In the genomic region with DNA sequence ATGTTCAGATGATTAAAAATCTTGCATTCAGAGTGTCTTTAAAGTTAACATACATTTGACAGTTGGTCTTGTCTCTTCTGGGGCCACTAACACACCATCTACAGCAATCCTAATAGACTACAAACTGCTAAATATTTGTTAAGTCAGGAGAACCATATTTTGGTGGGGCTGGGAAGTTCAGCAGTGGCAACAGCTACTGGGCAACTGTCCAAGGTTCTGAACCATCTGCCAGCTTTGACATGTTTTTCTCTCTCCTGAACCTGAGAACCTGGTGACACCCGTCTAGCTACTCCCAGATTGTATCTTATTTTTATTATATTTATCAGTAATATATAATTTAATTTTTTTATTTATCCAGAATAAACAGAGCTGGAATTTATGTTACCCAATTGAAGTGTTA, we compare ENCODE assay signal across 8 cellular contexts.
DNase-seq lines count a peak whose midpoint lies in the region; ATAC-seq and TF ChIP-seq lines count a peak whose summit lies in the region.
"Had no signal": no experiment of that assay in that cellular context is flagged by ENCODE, and none has a peak within 500 bp of the region (broad histone marks: within the 10 kb centered on the region; RNA-seq: fewer than 3 reads in every experiment).

No MANE protein-coding gene starts in this region.

- no peaks in the 10 kb centered on the region for H3K36me3 ChIP-seq in upper lobe of left lung
- no peaks in the 10 kb centered on the region for H3K36me3 ChIP-seq in CD8-positive, alpha-beta memory T cell (ENCODE audit: insufficient read depth, low read length)

- WGBS in upper lobe of left lung, 2 donors = 17 to 20% methylated on average over 1 of the region's 1 CpG

- H3K9me3 ChIP-seq in upper lobe of left lung = no peaks in the 10 kb centered on the region
- no peaks in the 10 kb centered on the region for H3K9me3 ChIP-seq in CD8-positive, alpha-beta memory T cell (ENCODE audit: low read length)

- peak; percentile 48 for DNase-seq in EH (ENCODE audit: low read depth)
- DNase-seq in LNCaP clone FGC (ENCODE audit: low read depth) = peak; percentile 6
- peak; percentile 25 for DNase-seq in RWPE1 (ENCODE audit: low spot score)
- DNase-seq in left kidney (ENCODE audit: low read depth, low spot score) = peak; percentile 72
- no peak for DNase-seq in activated naive CD8-positive, alpha-beta T cell treated with anti-CD3 and anti-CD28 coated beads, Interleukin-2, amount 50 U/mL, for 24 hours
- DNase-seq in upper lobe of left lung = no peak
- no peak for DNase-seq in CD8-positive, alpha-beta memory T cell
- DNase-seq: hippocampal formation had no signal

- no peaks in the 10 kb centered on the region for H3K27me3 Mint-ChIP-seq in activated naive CD8-positive, alpha-beta T cell treated with anti-CD3 and anti-CD28 coated beads, Interleukin-2, amount 50 U/mL, for 24 hours
- peaks cover 4 to 5% of the 10 kb centered on the region in 2 donors for H3K27me3 Mint-ChIP-seq in CD8-positive, alpha-beta memory T cell

- no peak overlapping the region for H3K27ac Mint-ChIP-seq in activated naive CD8-positive, alpha-beta T cell treated with anti-CD3 and anti-CD28 coated beads, Interleukin-2, amount 50 U/mL, for 24 hours
- no peak overlapping the region for H3K27ac Mint-ChIP-seq in CD8-positive, alpha-beta memory T cell

- no peaks in the 10 kb centered on the region for H3K27me3 ChIP-seq in upper lobe of left lung
- H3K27me3 ChIP-seq in CD8-positive, alpha-beta memory T cell (ENCODE audit: insufficient read depth, low read length, poor library complexity, severe bottlenecking) = no peaks in the 10 kb centered on the region

- no peak for TF ChIP-seq POLR2A in upper lobe of left lung (IDR thresholded peaks at IDR 0.05)

- H3K36me3 Mint-ChIP-seq in activated naive CD8-positive, alpha-beta T cell treated with anti-CD3 and anti-CD28 coated beads, Interleukin-2, amount 50 U/mL, for 24 hours (ENCODE audit: low read depth) = no peaks in the 10 kb centered on the region
- H3K36me3 Mint-ChIP-seq in CD8-positive, alpha-beta memory T cell = no peaks in the 10 kb centered on the region

- no peak overlapping the region for H3K4me3 ChIP-seq in LNCaP clone FGC (ENCODE audit: low read depth, low read length)
- H3K4me3 ChIP-seq in upper lobe of left lung = no peak overlapping the region
- no peak overlapping the region for H3K4me3 ChIP-seq in CD8-positive, alpha-beta memory T cell (ENCODE audit: low read length)

- no peak for TF ChIP-seq EP300 in upper lobe of left lung (IDR thresholded peaks at IDR 0.05)

- no peak for TF ChIP-seq CTCF in LNCaP clone FGC (IDR thresholded peaks at IDR 0.05; ENCODE audit: control insufficient read depth, extremely low read depth, insufficient read depth)
- TF ChIP-seq CTCF in RWPE1 (conservative IDR thresholded peaks at IDR 0.05; ENCODE audit: low read depth) = no peak
- no peak for TF ChIP-seq CTCF in upper lobe of left lung (IDR thresholded peaks at IDR 0.05)

- no peak overlapping the region for H3K27ac ChIP-seq in RWPE1
- H3K27ac ChIP-seq in upper lobe of left lung = no peak overlapping the region
- no peak overlapping the region for H3K27ac ChIP-seq in CD8-positive, alpha-beta memory T cell (ENCODE audit: low read depth, low read length)

- CTCF ChIA-PET in RWPE1 (lab: Yijun Ruan, JAX) = interaction anchor here (0.6 kb wide), 1 partner anchor 206 kb away, joined by 3 read pairs; no protein-coding TSS in a partner anchor
- CTCF ChIA-PET in CD8-positive, alpha-beta memory T cell (lab: Charles Lee) = no interaction called here

- H3K4me3 Mint-ChIP-seq in activated naive CD8-positive, alpha-beta T cell treated with anti-CD3 and anti-CD28 coated beads, Interleukin-2, amount 50 U/mL, for 24 hours = no peak overlapping the region
- no peak overlapping the region for H3K4me3 Mint-ChIP-seq in CD8-positive, alpha-beta memory T cell

- H3K9me3 Mint-ChIP-seq in activated naive CD8-positive, alpha-beta T cell treated with anti-CD3 and anti-CD28 coated beads, Interleukin-2, amount 50 U/mL, for 24 hours = no peaks in the 10 kb centered on the region
- H3K9me3 Mint-ChIP-seq in CD8-positive, alpha-beta memory T cell = peaks cover 0 to 2% (median 0%) of the 10 kb centered on the region in 5 donors

- H3K4me1 Mint-ChIP-seq in activated naive CD8-positive, alpha-beta T cell treated with anti-CD3 and anti-CD28 coated beads, Interleukin-2, amount 50 U/mL, for 24 hours = no peaks in the 10 kb centered on the region
- no peaks in the 10 kb centered on the region for H3K4me1 Mint-ChIP-seq in CD8-positive, alpha-beta memory T cell

- POLR2A ChIA-PET in RWPE1 (lab: Yijun Ruan, JAX; ENCODE audit: low non-redundant PET) = no interaction called here
- POLR2A ChIA-PET in CD8-positive, alpha-beta memory T cell (lab: Charles Lee) = no interaction called here

- ATAC-seq in activated naive CD8-positive, alpha-beta T cell treated with anti-CD3 and anti-CD28 coated beads, Interleukin-2, amount 50 U/mL, for 24 hours = no peak
- ATAC-seq in upper lobe of left lung (ENCODE audit: low FRiP score in 2 of 2) = no peak

- no peaks in the 10 kb centered on the region for H3K4me1 ChIP-seq in upper lobe of left lung
- no peaks in the 10 kb centered on the region for H3K4me1 ChIP-seq in CD8-positive, alpha-beta memory T cell (ENCODE audit: insufficient read depth, low read length)

Comparison
In these comparisons a context has a peak if more than half of its experiments do, and no peak if none do; other contexts are left out.
1. DNase-seq: peak in EH (single experiment), LNCaP clone FGC (single experiment), RWPE1 (single experiment) and left kidney (single experiment); none in activated naive CD8-positive, alpha-beta T cell treated with anti-CD3 and anti-CD28 coated beads, Interleukin-2, amount 50 U/mL, for 24 hours (single experiment), upper lobe of left lung (0 of 2) and CD8-positive, alpha-beta memory T cell (0 of 5).